Comparison of ENCODE assay signal across 9 cellular contexts in the genomic region with DNA sequence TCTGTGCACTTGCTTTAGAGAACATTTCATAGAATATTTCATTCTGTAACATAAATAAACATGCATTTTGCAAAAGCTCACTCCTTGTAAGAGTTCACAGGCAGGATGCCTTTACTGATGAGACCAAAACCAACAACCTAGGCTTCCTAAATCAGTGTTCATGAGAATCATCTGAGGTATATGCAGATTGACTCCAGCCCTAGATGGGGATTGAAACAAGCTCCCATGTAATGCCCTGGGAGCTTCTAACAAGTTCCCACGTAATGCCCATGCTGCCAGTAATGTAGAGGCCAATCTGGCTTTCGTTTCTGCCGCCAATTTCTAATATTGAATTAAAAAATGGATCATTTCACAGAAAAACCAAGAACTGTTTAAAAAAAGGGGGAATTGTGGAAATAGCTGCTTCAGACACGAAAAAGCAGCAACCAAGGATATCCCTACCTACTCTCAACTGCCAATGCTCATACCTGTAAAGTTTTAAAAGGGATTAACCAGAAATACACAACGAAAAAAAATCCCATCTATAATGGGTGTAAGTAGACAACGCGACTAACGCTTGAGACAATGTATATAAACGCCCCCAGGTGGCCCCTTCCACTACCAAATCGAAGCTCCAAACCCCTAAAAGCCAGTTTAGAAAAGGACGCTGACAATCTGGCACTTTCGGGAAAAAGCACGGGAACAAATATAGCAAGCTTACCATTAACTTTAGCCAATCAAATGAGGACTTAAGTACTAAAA.
DNase-seq lines count a peak whose midpoint lies in the region; ATAC-seq and FAIRE-seq lines count a peak whose summit lies in the region.
"Had no signal": no experiment of that assay in that cellular context is flagged by ENCODE, and none has a peak within 500 bp of the region (broad histone marks: within the 10 kb centered on the region; RNA-seq: fewer than 3 reads in every experiment).

No MANE protein-coding gene starts in this region.

- H3K36me3 ChIP-seq in effector memory CD4-positive, alpha-beta T cell (ENCODE audit: control insufficient read depth, insufficient read depth, low read length) = no peaks in the 10 kb centered on the region

- peaks cover 29% of the 10 kb centered on the region for H3K4me1 Mint-ChIP-seq in activated CD8-positive, alpha-beta memory T cell treated with anti-CD3 and anti-CD28 coated beads, Interleukin-2, amount 10 ng/mL, durations not matched to agents 7 days and 5 days

- ATAC-seq in activated CD8-positive, alpha-beta memory T cell treated with anti-CD3 and anti-CD28 coated beads, Interleukin-2, amount 10 ng/mL, durations not matched to agents 7 days and 5 days = no peak
- ATAC-seq in HG03442 (IDR thresholded peaks at IDR 0.05; ENCODE audit: unreplicated experiment) (no peak), HG03378 (IDR thresholded peaks at IDR 0.05; ENCODE audit: unreplicated experiment) (no peak)

- peak overlapping the region; percentile 64 for H3K4me3 ChIP-seq in effector memory CD4-positive, alpha-beta T cell (ENCODE audit: insufficient read depth, low read depth, low read length, poor library complexity, severe bottlenecking)

- FAIRE-seq in frontal cortex (lab: Jason Lieb, UNC) = no peak

- H3K27me3 Mint-ChIP-seq in activated CD8-positive, alpha-beta memory T cell treated with anti-CD3 and anti-CD28 coated beads, Interleukin-2, amount 10 ng/mL, durations not matched to agents 7 days and 5 days = no peaks in the 10 kb centered on the region
- H3K27me3 Mint-ChIP-seq: activated B cell treated with CpG ODN at 0.5 μM for 24 hours had no signal

- peaks cover 17% of the 10 kb centered on the region for H3K4me1 ChIP-seq in effector memory CD4-positive, alpha-beta T cell (ENCODE audit: control insufficient read depth, insufficient read depth, low read length, poor library complexity, severe bottlenecking)

- H3K4me3 Mint-ChIP-seq in activated CD8-positive, alpha-beta memory T cell treated with anti-CD3 and anti-CD28 coated beads, Interleukin-2, amount 10 ng/mL, durations not matched to agents 7 days and 5 days = no peak overlapping the region
- H3K4me3 Mint-ChIP-seq: activated B cell treated with CpG ODN at 0.5 μM for 24 hours had no signal

- no peak overlapping the region for H3K27ac ChIP-seq in effector memory CD4-positive, alpha-beta T cell (ENCODE audit: insufficient read depth, low read length, poor library complexity, severe bottlenecking)

- peak; percentile 63 for DNase-seq in activated CD8-positive, alpha-beta memory T cell treated with anti-CD3 and anti-CD28 coated beads, Interleukin-2, amount 10 ng/mL, durations not matched to agents 7 days and 5 days
- DNase-seq in activated CD8-positive, alpha-beta memory T cell treated with anti-CD3 and anti-CD28 coated beads, Interleukin-2, amount 50 U/mL, for 4 hours = no peak
- DNase-seq in NCI-H748 treated with DMSO at 0.1 percent for 48 hours (lab: John Stamatoyannopoulos, UW) = peak; percentile 70
- DNase-seq in effector memory CD4-positive, alpha-beta T cell = no peak
- DNase-seq in stimulated activated CD8-positive, alpha-beta memory T cell treated with anti-CD3 and anti-CD28 coated beads, Interleukin-4, amount 100 ng/mL, for 48 hours = peak; percentile 50
- no peak for DNase-seq in frontal cortex (ENCODE audit: low spot score in 2 of 2)

- H3K27ac Mint-ChIP-seq in activated CD8-positive, alpha-beta memory T cell treated with anti-CD3 and anti-CD28 coated beads, Interleukin-2, amount 10 ng/mL, durations not matched to agents 7 days and 5 days = no peak overlapping the region
- H3K27ac Mint-ChIP-seq: activated B cell treated with CpG ODN at 0.5 μM for 24 hours had no signal

- no peaks in the 10 kb centered on the region for H3K9me3 Mint-ChIP-seq in activated CD8-positive, alpha-beta memory T cell treated with anti-CD3 and anti-CD28 coated beads, Interleukin-2, amount 10 ng/mL, durations not matched to agents 7 days and 5 days (ENCODE audit: low read depth)
- H3K9me3 Mint-ChIP-seq: activated B cell treated with CpG ODN at 0.5 μM for 24 hours had no signal

- no peaks in the 10 kb centered on the region for H3K36me3 Mint-ChIP-seq in activated CD8-positive, alpha-beta memory T cell treated with anti-CD3 and anti-CD28 coated beads, Interleukin-2, amount 10 ng/mL, durations not matched to agents 7 days and 5 days

- no peaks in the 10 kb centered on the region for H3K9me3 ChIP-seq in effector memory CD4-positive, alpha-beta T cell (ENCODE audit: control insufficient read depth, low read length)

- CTCF ChIA-PET in activated CD8-positive, alpha-beta memory T cell treated with anti-CD3 and anti-CD28 coated beads, Interleukin-2, amount 10 ng/mL, durations not matched to agents 7 days and 5 days (lab: Charles Lee) = interaction anchor here (0.8 to 7.2 kb wide), 11 partner anchors 15 to 299 kb away, joined by 3 to 68 read pairs (median 4); a partner anchor contains a TSS

- no peaks in the 10 kb centered on the region for H3K27me3 ChIP-seq in effector memory CD4-positive, alpha-beta T cell (replicated peaks; ENCODE audit: control insufficient read depth, insufficient read depth, low read length, poor library complexity, severe bottlenecking)

Comparison
In these comparisons a context has a peak if more than half of its experiments do, and no peak if none do; other contexts are left out.
1. DNase-seq: peak in activated CD8-positive, alpha-beta memory T cell treated with anti-CD3 and anti-CD28 coated beads, Interleukin-2, amount 10 ng/mL, durations not matched to agents 7 days and 5 days (single experiment), NCI-H748 treated with DMSO at 0.1 percent for 48 hours (single experiment) and stimulated activated CD8-positive, alpha-beta memory T cell treated with anti-CD3 and anti-CD28 coated beads, Interleukin-4, amount 100 ng/mL, for 48 hours (single experiment); none in activated CD8-positive, alpha-beta memory T cell treated with anti-CD3 and anti-CD28 coated beads, Interleukin-2, amount 50 U/mL, for 4 hours (single experiment), effector memory CD4-positive, alpha-beta T cell (0 of 3) and frontal cortex (0 of 2).